4 cellular contexts compared by ENCODE assay signal in the genomic region with DNA sequence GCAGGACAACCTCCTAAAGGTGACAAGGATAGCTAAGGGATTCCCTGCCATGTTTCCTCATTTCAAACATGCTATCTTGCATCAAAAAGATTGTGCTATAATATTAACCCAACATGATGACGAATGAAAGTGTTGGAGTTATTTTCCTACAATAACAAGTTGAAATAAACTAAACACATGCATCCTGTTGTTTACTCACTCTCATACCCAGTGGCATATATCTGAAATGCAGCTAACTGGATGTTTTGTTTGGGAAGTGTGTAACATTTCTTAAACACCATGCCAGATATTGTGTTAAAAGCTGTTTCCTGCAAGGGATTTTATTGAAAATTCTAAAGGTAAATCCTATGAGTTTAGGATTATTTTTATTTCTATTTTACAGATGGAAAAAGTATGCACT.
"Had no signal": no experiment of that assay in that cellular context is flagged by ENCODE, and none has a peak within 500 bp of the region (broad histone marks: within the 10 kb centered on the region; RNA-seq: fewer than 3 reads in every experiment).

No MANE protein-coding gene starts in this region.

- DNase-seq: H9, HCEC 1CT, IMR-90 had no signal

- H3K4me2 ChIP-seq: GM23338 had no signal

- H3K4me3 ChIP-seq: GM23338 had no signal

- H2AFZ ChIP-seq: GM23338 had no signal
